ENCODE assay signal across 8 cellular contexts in the genomic region with DNA sequence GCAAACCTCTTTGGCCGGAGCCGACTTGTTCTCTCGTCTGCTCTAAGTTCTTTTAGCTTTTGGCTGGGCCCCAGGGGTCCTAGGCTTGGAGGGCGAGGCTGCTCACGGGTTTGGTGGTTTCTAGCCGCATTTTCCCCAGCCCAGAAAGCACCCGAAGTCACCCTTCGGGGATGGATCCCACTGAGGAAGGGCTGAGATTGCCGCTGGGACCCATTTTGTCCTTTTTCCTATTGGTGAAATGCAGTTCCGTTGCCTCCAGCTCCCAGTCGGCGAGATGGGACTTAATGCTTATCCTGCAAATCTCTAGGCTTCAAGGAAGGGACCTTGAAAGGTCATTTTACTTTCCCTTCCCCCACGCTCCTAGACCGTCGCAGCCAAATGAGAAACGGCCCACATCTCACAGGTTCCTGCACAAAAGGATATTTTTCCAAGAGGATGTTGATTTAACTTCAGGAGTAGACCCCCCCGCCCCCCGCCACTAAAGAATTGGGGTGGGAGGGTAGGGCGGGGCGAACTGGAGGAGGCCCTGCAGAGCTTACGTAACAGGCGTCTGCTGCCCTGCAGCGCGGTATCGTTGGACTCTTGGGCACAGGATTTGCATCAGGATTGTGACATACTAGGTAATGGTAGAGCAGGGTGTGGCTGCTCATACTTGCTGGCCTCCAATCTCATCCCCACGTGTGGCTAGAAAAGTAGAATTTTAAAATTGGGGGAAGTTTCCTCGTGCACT. TPM values are rescaled to one million over a fixed set of nuclear protein-coding genes. Genes with fewer than 3 reads are reported as not detected.
DNase-seq lines count a peak whose midpoint lies in the region; ATAC-seq and TF ChIP-seq lines count a peak whose summit lies in the region.

No MANE protein-coding gene starts in this region.

- DNase-seq in GF-D8 (lab: John Stamatoyannopoulos, UW) (peak; percentile 30), NCI-H748 (lab: John Stamatoyannopoulos, UW; ENCODE audit: unreplicated experiment) (peak; percentile 67), fibroblast of pulmonary artery (ENCODE audit: low read depth) (peak; percentile 68)
- DNase-seq in activated T-helper 9 cell treated with anti-CD3 and anti-CD28 coated beads, Interleukin-2, amount 50 U/mL, for 16 hours (ENCODE audit: low read depth), result peak; percentile 12

- no peaks in the 10 kb centered on the region for H3K9me2 ChIP-seq in neural cell (ENCODE audit: insufficient read depth, low read length)

- H3K79me2 ChIP-seq in neural cell (replicated peaks; ENCODE audit: insufficient read depth, low read length), result peaks cover 34% of the 10 kb centered on the region

- peak overlapping the region; percentile 92 for H3K4me3 ChIP-seq in fibroblast of pulmonary artery (replicated peaks; ENCODE audit: low read depth, low read length)
- peak overlapping the region; percentile 83 for H3K4me3 ChIP-seq in neural cell (ENCODE audit: low read length)

- H2AFZ ChIP-seq in neural cell (ENCODE audit: low read depth, low read length), result peak overlapping the region; percentile 60

- no peaks in the 10 kb centered on the region for H3K9me3 ChIP-seq in neural cell (ENCODE audit: low read length)

- no peak for TF ChIP-seq RAD21 in neural cell (conservative IDR thresholded peaks at IDR 0.05)

- no peaks in the 10 kb centered on the region for H3F3A ChIP-seq in neural cell (ENCODE audit: insufficient read depth, low read length, poor library complexity, severe bottlenecking)

- TF ChIP-seq EP300 in neural cell (conservative IDR thresholded peaks at IDR 0.05; ENCODE audit: poor library complexity, severe bottlenecking), result no peak

- H3K36me3 ChIP-seq in neural cell (ENCODE audit: insufficient read depth, low read length), result no peaks in the 10 kb centered on the region

- H3K9ac ChIP-seq in neural cell (ENCODE audit: low read length), result peak overlapping the region; percentile 84

- ATAC-seq in HG02642 (IDR thresholded peaks at IDR 0.05; ENCODE audit: poor library complexity, unreplicated experiment), result peak; percentile 36
- ATAC-seq in HG03196 (IDR thresholded peaks at IDR 0.05; ENCODE audit: unreplicated experiment), result no peak
- ATAC-seq in HG02610 (IDR thresholded peaks at IDR 0.05; ENCODE audit: unreplicated experiment), result no peak

- peak overlapping the region; percentile 70 for H3K4me2 ChIP-seq in neural cell (ENCODE audit: low read length)

- TF ChIP-seq CTCF in fibroblast of pulmonary artery (IDR thresholded peaks at IDR 0.05; ENCODE audit: low read length, missing control alignments) (no peak), neural cell (IDR thresholded peaks at IDR 0.05; ENCODE audit: poor library complexity, severe bottlenecking) (no peak)

- no peaks in the 10 kb centered on the region for H4K20me1 ChIP-seq in neural cell (ENCODE audit: insufficient read depth)

- H3K27ac ChIP-seq in neural cell (ENCODE audit: low read length), result peak overlapping the region; percentile 85

- no peaks in the 10 kb centered on the region for H3K27me3 ChIP-seq in neural cell (ENCODE audit: insufficient read depth, low read depth, low read length)

TF ChIP-seq in neural cell, 6 proteins besides CTCF, POLR2A, EP300 and RAD21:
- TF ChIP-seq REST (IDR thresholded peaks at IDR 0.05; ENCODE audit: borderline replicate concordance), result no peak

RNA-seq across cellular contexts. Expression of gene PGK1, which starts 0.6 kb away (rescaled TPM):
- 381 and 425 TPM in 2 replicates for polyA plus RNA-seq in neural cell
- polyA minus RNA-seq in neural cell, result 112 and 164 TPM in 2 replicates

RNA-seq across cellular contexts. Expression of gene TAF9B, which starts 34.8 kb away (rescaled TPM):
- polyA plus RNA-seq in neural cell, result 38.5 and 49.1 TPM in 2 replicates
- polyA minus RNA-seq in neural cell, result 52.6 and 58.3 TPM in 2 replicates

Comparison
In these comparisons a context has a peak if more than half of its experiments do, and no peak if none do; other contexts are left out.
1. DNase-seq: peak in every context shown above with its lines; median percentile 68 in fibroblast of pulmonary artery; 67 in NCI-H748; 30 in GF-D8; 12 in activated T-helper 9 cell treated with anti-CD3 and anti-CD28 coated beads, Interleukin-2, amount 50 U/mL, for 16 hours.